In genomic region chr12:17371491-17372290, GRCh38 we compare ENCODE assay signal across 6 cellular contexts.
"Had no signal": no experiment of that assay in that cellular context is flagged by ENCODE, and none has a peak within 500 bp of the region (broad histone marks: within the 10 kb centered on the region; RNA-seq: fewer than 3 reads in every experiment).

No MANE protein-coding gene starts in this region.

- H3K9me3 Mint-ChIP-seq: GM23338, H9 had no signal

- DNase-seq: H9, HCEC 1CT, IMR-90, KG1 had no signal

- ATAC-seq: GM23338, K562 had no signal

- H3K4me2 ChIP-seq: GM23338 had no signal

- H3K27ac Mint-ChIP-seq: GM23338, H9 had no signal

- H2AFZ ChIP-seq: GM23338 had no signal

- H3K4me1 Mint-ChIP-seq: GM23338, H9 had no signal

- H3K4me3 ChIP-seq: GM23338, K562 had no signal

- H3K4me3 Mint-ChIP-seq: GM23338, H9 had no signal
